23 cellular contexts compared by ENCODE assay signal in genomic region chr4:113450681-113451080, GRCh38.
"Had no signal": no experiment of that assay in that cellular context is flagged by ENCODE, and none has a peak within 500 bp of the region (broad histone marks: within the 10 kb centered on the region; RNA-seq: fewer than 3 reads in every experiment).

No MANE protein-coding gene starts in this region.

- H3K9me3 ChIP-seq: gastrocnemius medialis, pancreas, right lobe of liver, thyroid gland had no signal

- H3K27me3 ChIP-seq: dorsolateral prefrontal cortex, gastrocnemius medialis, pancreas, right lobe of liver, thyroid gland had no signal

- H3K36me3 ChIP-seq: gastrocnemius medialis, pancreas, right lobe of liver, thyroid gland had no signal

- H3K4me3 ChIP-seq: coronary artery, dorsolateral prefrontal cortex, gastrocnemius medialis, pancreas, psoas muscle, right lobe of liver, thyroid gland had no signal

- H3K27ac ChIP-seq: pancreas, psoas muscle, right lobe of liver, thyroid gland had no signal

- H3K4me1 ChIP-seq: pancreas had no signal

- DNase-seq: activated CD4-positive, alpha-beta T cell treated with anti-CD3 and anti-CD28 coated beads for 36 hours; activated CD4-positive, CD25-positive, alpha-beta regulatory T cell; activated naive CD4-positive, alpha-beta T cell; activated T-cell treated with anti-CD3 and anti-CD28 coated beads for 4 hours; activated T-cell treated with anti-CD3 and anti-CD28 coated beads, Interleukin-2, amount 50 U/mL, for 72 hours; anterior cingulate cortex; dorsolateral prefrontal cortex; effector memory CD4-positive, alpha-beta T cell; gastrocnemius medialis; glutamatergic neuron; hippocampal formation; left colon; midbrain; naive thymus-derived CD8-positive, alpha-beta T cell; nucleus accumbens; pancreas; psoas muscle; right lobe of liver; small intestine; stimulated activated CD4-positive, alpha-beta T cell treated with anti-CD3 and anti-CD28 coated beads, Interleukin-4, amount 100 ng/mL, for 24 hours; T-helper 1 cell; thyroid gland had no signal
